ENCODE assay signal across 24 cellular contexts in the genomic region with DNA sequence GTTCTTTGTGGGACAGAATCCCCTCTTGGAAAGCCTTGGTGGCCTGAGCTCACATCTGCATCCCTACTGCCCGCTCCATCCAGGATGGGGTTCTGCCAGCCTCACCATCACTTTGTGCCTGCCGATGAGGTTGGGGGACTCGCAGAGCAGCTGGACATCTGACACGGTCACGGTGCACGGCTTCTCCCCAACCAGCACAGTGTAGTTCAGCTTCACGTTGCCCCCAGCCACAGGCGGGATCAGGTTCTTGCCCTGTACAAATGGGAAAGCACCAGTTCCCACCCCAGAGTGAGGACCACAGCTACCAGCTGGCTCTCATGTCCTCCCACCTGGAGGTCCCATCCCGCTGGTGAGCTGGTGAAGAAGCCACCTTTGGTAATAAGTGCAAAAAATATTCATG.
"Had no signal": no experiment of that assay in that cellular context is flagged by ENCODE, and none has a peak within 500 bp of the region (broad histone marks: within the 10 kb centered on the region; RNA-seq: fewer than 3 reads in every experiment).

No MANE protein-coding gene starts in this region.

- DNase-seq: naive thymus-derived CD4-positive, alpha-beta T cell; natural killer cell; nucleus accumbens; pancreas; psoas muscle; right cardiac atrium; right lobe of liver; stimulated activated CD4-positive, alpha-beta T cell treated with anti-CD3 and anti-CD28 coated beads, Interleukin-15, amount 100 ng/mL, for 24 hours; stimulated activated CD4-positive, alpha-beta T cell treated with anti-CD3 and anti-CD28 coated beads, Interleukin-2, amount 100 ng/mL, for 24 hours; stimulated activated CD4-positive, alpha-beta T cell treated with anti-CD3 and anti-CD28 coated beads, Interleukin-2, amount 100 ng/mL, for 48 hours; stimulated activated CD4-positive, alpha-beta T cell treated with anti-CD3 and anti-CD28 coated beads, Interleukin-4, amount 100 ng/mL, for 24 hours; stimulated activated naive B cell treated with anti-CD40 and anti-IgM and Interleukin-4, amounts not matched to agents 10 μg/mL and 1 μg/mL and 100 μg/mL, for 72 hours; stimulated activated naive CD4-positive, alpha-beta T cell treated with Interleukin-2 at 50 U/mL for 16 hours; stomach; thyroid gland had no signal

- H3K9ac ChIP-seq: neural progenitor cell had no signal

- H3K4me3 ChIP-seq: neural progenitor cell, pancreas, psoas muscle, right lobe of liver, skin epidermis, smooth muscle cell, stomach, thoracic aorta, thyroid gland, tibial nerve, vagina had no signal

- ATAC-seq: naive thymus-derived CD4-positive, alpha-beta T cell; natural killer cell; pancreas; psoas muscle; right cardiac atrium; right lobe of liver; stimulated activated effector memory CD8-positive, alpha-beta T cell treated with anti-CD3 and anti-CD28 coated beads, Interleukin-12 subunit alpha, Interleukin-12 subunit beta, amount 100 ng/mL, for 72 hours; stimulated activated naive B cell treated with anti-CD40 and anti-IgM and Interleukin-4, amounts not matched to agents 10 μg/mL and 1 μg/mL and 100 μg/mL, for 72 hours had no signal

- H2AFZ ChIP-seq: neural progenitor cell had no signal

- H3K4me2 ChIP-seq: neural progenitor cell, smooth muscle cell had no signal

- H3K27ac ChIP-seq: neural progenitor cell, neutrophil, pancreas, psoas muscle, right lobe of liver, skin epidermis, stomach, thoracic aorta, thyroid gland, tibial nerve, vagina had no signal

- H3K9me3 ChIP-seq: neutrophil, pancreas, psoas muscle, right lobe of liver, stomach, thoracic aorta, thyroid gland, tibial nerve, vagina had no signal

- H3K27me3 ChIP-seq: neural progenitor cell, neutrophil, pancreas, right lobe of liver, stomach, thyroid gland, tibial nerve, vagina had no signal

- H3K4me1 ChIP-seq: neural progenitor cell, pancreas, psoas muscle, right lobe of liver, thyroid gland, tibial nerve, vagina had no signal

- H3K36me3 ChIP-seq: neural progenitor cell, neutrophil, pancreas, right lobe of liver, thyroid gland, vagina had no signal

- FAIRE-seq: pancreas, urothelium cell line had no signal
